ENCODE assay signal across 8 cellular contexts in genomic region chr18:75247601-75248421, GRCh38. TPM values are rescaled to one million over a fixed set of nuclear protein-coding genes. Genes with fewer than 3 reads are reported as not detected.
A peak's percentile ranks its signal among the peaks of the same experiment; 100 is the strongest.
DNase-seq lines count a peak whose midpoint lies in the region; ATAC-seq and TF ChIP-seq lines count a peak whose summit lies in the region.

No MANE protein-coding gene starts in this region.

- H3K9me3 ChIP-seq in HEK293 (ENCODE audit: control insufficient read depth, insufficient read depth, low read depth, low read length) (no peaks in the 10 kb centered on the region), upper lobe of right lung (no peaks in the 10 kb centered on the region)

- no peaks in the 10 kb centered on the region for H3K36me3 ChIP-seq in HEK293 (ENCODE audit: control insufficient read depth in 2 of 2, insufficient read depth in 1 of 2, low read length in 2 of 2)
- no peaks in the 10 kb centered on the region for H3K36me3 ChIP-seq in upper lobe of right lung

- no peak for TF ChIP-seq CTCF in HEK293 (tag by site-specific recombination; IDR thresholded peaks at IDR 0.05)
- TF ChIP-seq CTCF in upper lobe of right lung (IDR thresholded peaks at IDR 0.05): no peak

- H3K4me1 ChIP-seq in HEK293 (ENCODE audit: control insufficient read depth, insufficient read depth, low read length) (peaks cover 29% of the 10 kb centered on the region), upper lobe of right lung (peaks cover 21% of the 10 kb centered on the region)

- ATAC-seq in upper lobe of right lung: peak; percentile 12
- ATAC-seq in HG03521 (IDR thresholded peaks at IDR 0.05; ENCODE audit: unreplicated experiment): no peak

- H3K27ac ChIP-seq in HEK293 (ENCODE audit: extremely low read depth, low read depth, low read length): peak overlapping the region; percentile 73
- H3K27ac ChIP-seq in upper lobe of right lung: peak overlapping the region; percentile 73

- peak; percentile 30 for DNase-seq in NCI-H2029 treated with DMSO at 0.1 percent for 48 hours (lab: John Stamatoyannopoulos, UW)
- no peak for DNase-seq in NCI-H2029 (lab: John Stamatoyannopoulos, UW)
- DNase-seq in NOMO-1 treated with DMSO at 0.1 percent for 48 hours (lab: John Stamatoyannopoulos, UW; ENCODE audit: unreplicated experiment): peak; percentile 52
- DNase-seq in central memory CD4-positive, alpha-beta T cell: peak; percentile 45
- DNase-seq in lung microvascular endothelial cell (ENCODE audit: low read depth in 2 of 2): peak; percentile 66 to 72
- DNase-seq in upper lobe of right lung: no peak

- POLR2A ChIA-PET in HEK293 (lab: Yijun Ruan, JAX): no interaction called here

- CTCF ChIA-PET in HEK293 (lab: Yijun Ruan, JAX): interaction anchor here (0.6 kb wide), 1 partner anchor 10 kb away, joined by 3 read pairs; no protein-coding TSS in a partner anchor

- intact Hi-C loops in upper lobe of right lung (cut with DNase I): no loop called here

- H3K27me3 ChIP-seq in upper lobe of right lung: no peaks in the 10 kb centered on the region

- H3K4me3 ChIP-seq in HEK293 (ENCODE audit: low read depth, low read length): peak overlapping the region; percentile 20; the same call in 1 of the 2 replicates
- H3K4me3 ChIP-seq in upper lobe of right lung: peak overlapping the region; percentile 44

TF ChIP-seq in HEK293, 187 proteins besides CTCF, POLR2A, EP300 and RAD21:
- TF ChIP-seq ZBTB17 (tag by site-specific recombination; IDR thresholded peaks at IDR 0.05): no peak
- TF ChIP-seq ZNF335 (tag by site-specific recombination; conservative IDR thresholded peaks at IDR 0.05): peak; percentile 78

RNA-seq across cellular contexts. Expression of gene TSHZ1, which starts 37.2 kb away (rescaled TPM):
- total RNA-seq in lung microvascular endothelial cell (6.5 and 12.5 TPM in 2 replicates), upper lobe of right lung (17.3 TPM)

RNA-seq across cellular contexts. Expression of gene PTGR3, which starts 38.9 kb away (rescaled TPM):
- total RNA-seq in lung microvascular endothelial cell: 5.9 and 10.3 TPM in 2 replicates
- total RNA-seq in upper lobe of right lung: 27.7 TPM

Comparison
In these comparisons a context has a peak if more than half of its experiments do, and no peak if none do; other contexts are left out.
1. DNase-seq: peak in NCI-H2029 treated with DMSO at 0.1 percent for 48 hours (single experiment), NOMO-1 treated with DMSO at 0.1 percent for 48 hours (single experiment), central memory CD4-positive, alpha-beta T cell (single experiment) and lung microvascular endothelial cell (2 of 2); none in NCI-H2029 (single experiment) and upper lobe of right lung (single experiment).